In genomic region chr21:17805966-17806365, GRCh38 we compare ENCODE assay signal across 18 cellular contexts.
"Had no signal": no experiment of that assay in that cellular context is flagged by ENCODE, and none has a peak within 500 bp of the region (broad histone marks: within the 10 kb centered on the region; RNA-seq: fewer than 3 reads in every experiment).

No MANE protein-coding gene starts in this region.

- H3K4me3 ChIP-seq: left ventricle myocardium inferior, ovary, sigmoid colon, SK-N-MC, spleen, stomach, testis had no signal

- H3K36me3 ChIP-seq: ovary had no signal

- H3K27me3 Mint-ChIP-seq: brain had no signal

- H3K27me3 ChIP-seq: foreskin keratinocyte, ovary, sigmoid colon, spleen, stomach, testis had no signal

- H3K4me1 Mint-ChIP-seq: neural crest cell, WTC11 had no signal

- H3K4me1 ChIP-seq: foreskin keratinocyte, sigmoid colon, stomach had no signal

- H3K4me3 Mint-ChIP-seq: brain, neural crest cell, WTC11 had no signal

- H3K9me3 ChIP-seq: testis had no signal

- H3K27ac Mint-ChIP-seq: brain, WTC11 had no signal

- H3K27ac ChIP-seq: foreskin keratinocyte, left ventricle myocardium inferior, ovary, sigmoid colon, SK-N-MC, spleen, stomach, testis had no signal

- ATAC-seq: foreskin keratinocyte, WTC11 had no signal

- DNase-seq: activated CD4-positive, alpha-beta T cell treated with anti-CD3 and anti-CD28 coated beads, Interleukin-2, amount 50 U/mL, for 4 hours; activated naive CD4-positive, alpha-beta T cell treated with anti-CD3 and anti-CD28 coated beads, Interleukin-2, amount 50 U/mL, for 16 hours; central memory CD4-positive, alpha-beta T cell; effector CD8-positive, alpha-beta T cell; foreskin keratinocyte; glutamatergic neuron; hypothalamus; left ventricle myocardium inferior; mesendoderm; ovary; sigmoid colon; spleen; stomach; testis had no signal
